ENCODE assay signal across 1 cellular context in the genomic region with DNA sequence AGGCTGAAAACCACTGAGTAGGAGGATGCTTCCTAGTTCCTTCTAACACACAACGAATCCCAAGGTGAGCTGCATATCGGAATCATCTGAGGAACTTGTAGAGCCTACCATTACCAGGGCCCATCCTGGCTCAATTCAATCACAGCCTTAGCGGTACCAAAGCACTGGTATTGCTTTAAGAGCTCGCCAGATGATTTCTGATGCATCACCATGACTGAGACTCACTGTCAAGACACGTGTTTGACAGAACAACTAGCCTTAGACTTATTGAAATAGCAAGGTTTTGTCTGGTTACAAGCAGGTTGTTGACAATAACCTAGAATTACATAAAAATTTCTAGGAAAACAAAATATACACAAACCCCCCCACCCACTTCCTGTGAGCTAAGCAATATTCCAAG.
TF ChIP-seq lines count a peak whose summit lies in the region.

No MANE protein-coding gene starts in this region.

TF ChIP-seq in H1, 55 proteins besides CTCF, POLR2A, EP300 and RAD21:
- TF ChIP-seq RNF2 (IDR thresholded peaks at IDR 0.05; ENCODE audit: borderline replicate concordance, low read depth, low read length, missing control alignments, poor library complexity, severe bottlenecking) (no peak), CBX8 (IDR thresholded peaks at IDR 0.05; ENCODE audit: borderline replicate concordance, low read depth, low read length) (no peak), BACH1 (IDR thresholded peaks at IDR 0.05; ENCODE audit: low read length) (no peak), TBP (IDR thresholded peaks at IDR 0.05; ENCODE audit: low read depth, low read length) (no peak), SIRT6 (IDR thresholded peaks at IDR 0.05; ENCODE audit: low read length) (no peak), PHF8 (conservative IDR thresholded peaks at IDR 0.05; ENCODE audit: low read depth, low read length) (no peak), POLR2AphosphoS5 (IDR thresholded peaks at IDR 0.05; ENCODE audit: low read depth, low read length) (no peak), ASH2L (IDR thresholded peaks at IDR 0.05; ENCODE audit: low read length) (no peak), CBX5 (IDR thresholded peaks at IDR 0.05; ENCODE audit: low read depth, low read length) (no peak), JUND (IDR thresholded peaks at IDR 0.05; ENCODE audit: low read length) (no peak), SP2 (IDR thresholded peaks at IDR 0.05; ENCODE audit: low read length) (no peak), EGR1 (IDR thresholded peaks at IDR 0.05; ENCODE audit: borderline replicate concordance, low read depth, low read length) (no peak), SRF (IDR thresholded peaks at IDR 0.05; ENCODE audit: low read depth, low read length) (no peak), CREB1 (IDR thresholded peaks at IDR 0.05) (no peak), SP4 (IDR thresholded peaks at IDR 0.05; ENCODE audit: low read length) (no peak), BRCA1 (IDR thresholded peaks at IDR 0.05; ENCODE audit: low read depth, low read length) (no peak)
- TF ChIP-seq, protein P1, sequence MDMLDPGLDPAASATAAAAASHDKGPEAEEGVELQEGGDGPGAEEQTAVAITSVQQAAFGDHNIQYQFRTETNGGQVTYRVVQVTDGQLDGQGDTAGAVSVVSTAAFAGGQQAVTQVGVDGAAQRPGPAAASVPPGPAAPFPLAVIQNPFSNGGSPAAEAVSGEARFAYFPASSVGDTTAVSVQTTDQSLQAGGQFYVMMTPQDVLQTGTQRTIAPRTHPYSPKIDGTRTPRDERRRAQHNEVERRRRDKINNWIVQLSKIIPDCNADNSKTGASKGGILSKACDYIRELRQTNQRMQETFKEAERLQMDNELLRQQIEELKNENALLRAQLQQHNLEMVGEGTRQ (IDR thresholded peaks at IDR 0.05; ENCODE audit: low read length): no peak
- TF ChIP-seq, protein P2, sequence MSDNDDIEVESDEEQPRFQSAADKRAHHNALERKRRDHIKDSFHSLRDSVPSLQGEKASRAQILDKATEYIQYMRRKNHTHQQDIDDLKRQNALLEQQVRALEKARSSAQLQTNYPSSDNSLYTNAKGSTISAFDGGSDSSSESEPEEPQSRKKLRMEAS (IDR thresholded peaks at IDR 0.05): no peak
- TF ChIP-seq, protein P3, sequence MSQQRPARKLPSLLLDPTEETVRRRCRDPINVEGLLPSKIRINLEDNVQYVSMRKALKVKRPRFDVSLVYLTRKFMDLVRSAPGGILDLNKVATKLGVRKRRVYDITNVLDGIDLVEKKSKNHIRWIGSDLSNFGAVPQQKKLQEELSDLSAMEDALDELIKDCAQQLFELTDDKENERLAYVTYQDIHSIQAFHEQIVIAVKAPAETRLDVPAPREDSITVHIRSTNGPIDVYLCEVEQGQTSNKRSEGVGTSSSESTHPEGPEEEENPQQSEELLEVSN (IDR thresholded peaks at IDR 0.05): no peak
